Comparison of ENCODE assay signal across 14 cellular contexts in genomic region chr10:43872644-43873043, GRCh38.
A peak's percentile ranks its signal among the peaks of the same experiment; 100 is the strongest.
DNase-seq lines count a peak whose midpoint lies in the region; ATAC-seq and TF ChIP-seq lines count a peak whose summit lies in the region.
"Had no signal": no experiment of that assay in that cellular context is flagged by ENCODE, and none has a peak within 500 bp of the region (broad histone marks: within the 10 kb centered on the region; RNA-seq: fewer than 3 reads in every experiment).

No MANE protein-coding gene starts in this region.

- H3K9me3 ChIP-seq in BLaER1 (no peaks in the 10 kb centered on the region), T-helper 17 cell (ENCODE audit: control insufficient read depth, low read length, poor library complexity, severe bottlenecking) (no peaks in the 10 kb centered on the region)
- H3K9me3 ChIP-seq: Caco-2 had no signal

- no peak overlapping the region for H3K9ac ChIP-seq in BLaER1

- H3K4me1 Mint-ChIP-seq in T-helper 17 cell (peaks cover 2% of the 10 kb centered on the region), immature natural killer cell (no peaks in the 10 kb centered on the region)
- no peaks in the 10 kb centered on the region for H3K4me1 Mint-ChIP-seq in activated CD8-positive, alpha-beta T cell treated with anti-CD3 and anti-CD28 coated beads for 36 hours (ENCODE audit: low read depth)
- H3K4me1 Mint-ChIP-seq: CD8-positive, alpha-beta memory T cell had no signal

- POLR2A ChIA-PET in activated CD8-positive, alpha-beta T cell treated with anti-CD3 and anti-CD28 coated beads for 36 hours (lab: Charles Lee): no interaction called here

- H3K4me1 ChIP-seq in BLaER1: peaks cover 15% of the 10 kb centered on the region
- H3K4me1 ChIP-seq: Caco-2 had no signal

- H3K4me3 Mint-ChIP-seq in T-helper 17 cell (no peak overlapping the region), immature natural killer cell (no peak overlapping the region)
- no peak overlapping the region for H3K4me3 Mint-ChIP-seq in activated CD8-positive, alpha-beta T cell treated with anti-CD3 and anti-CD28 coated beads for 36 hours
- H3K4me3 Mint-ChIP-seq: CD8-positive, alpha-beta memory T cell had no signal

- TF ChIP-seq CTCF in activated CD8-positive, alpha-beta T cell treated with anti-CD3 and anti-CD28 coated beads for 36 hours (IDR thresholded peaks at IDR 0.05): no peak

- H3K4me2 ChIP-seq in BLaER1: peak overlapping the region; percentile 20; the same call in 1 of the 2 replicates

- CTCF ChIA-PET in activated CD8-positive, alpha-beta T cell treated with anti-CD3 and anti-CD28 coated beads for 36 hours (lab: Charles Lee): no interaction called here

- H3K27ac ChIP-seq in BLaER1: no peak overlapping the region
- H3K27ac ChIP-seq: 22Rv1, HL-60 had no signal

- H3K36me3 Mint-ChIP-seq in T-helper 17 cell (ENCODE audit: low read depth) (no peaks in the 10 kb centered on the region), immature natural killer cell (no peaks in the 10 kb centered on the region)
- H3K36me3 Mint-ChIP-seq in activated CD8-positive, alpha-beta T cell treated with anti-CD3 and anti-CD28 coated beads for 36 hours (ENCODE audit: low read depth): no peaks in the 10 kb centered on the region
- H3K36me3 Mint-ChIP-seq: CD8-positive, alpha-beta memory T cell had no signal

- no peak for ATAC-seq in T-helper 17 cell
- no peak for ATAC-seq in activated CD8-positive, alpha-beta T cell treated with anti-CD3 and anti-CD28 coated beads for 36 hours
- ATAC-seq: HCT116 had no signal

- no peak overlapping the region for H3K4me3 ChIP-seq in BLaER1

- H4K20me1 ChIP-seq in BLaER1: no peaks in the 10 kb centered on the region

- no peaks in the 10 kb centered on the region for H3K27me3 ChIP-seq in BLaER1

- no peaks in the 10 kb centered on the region for H3K9me3 Mint-ChIP-seq in immature natural killer cell
- H3K9me3 Mint-ChIP-seq in activated CD8-positive, alpha-beta T cell treated with anti-CD3 and anti-CD28 coated beads for 36 hours: no peaks in the 10 kb centered on the region
- H3K9me3 Mint-ChIP-seq: CD8-positive, alpha-beta memory T cell had no signal

- no peaks in the 10 kb centered on the region for H3K27me3 Mint-ChIP-seq in T-helper 17 cell
- peaks cover 2 to 4% (median 2%) of the 10 kb centered on the region in 3 donors for H3K27me3 Mint-ChIP-seq in immature natural killer cell (ENCODE audit: low read depth in 3 of 3)
- H3K27me3 Mint-ChIP-seq in activated CD8-positive, alpha-beta T cell treated with anti-CD3 and anti-CD28 coated beads for 36 hours: no peaks in the 10 kb centered on the region

- intact Hi-C loops in posterior vena cava (cut with DNase I): no loop called here
- intact Hi-C loops in activated CD8-positive, alpha-beta T cell treated with anti-CD3 and anti-CD28 coated beads for 36 hours (cut with micrococcal nuclease): no loop called here

- H3K36me3 ChIP-seq in BLaER1: no peaks in the 10 kb centered on the region

- DNase-seq in activated CD8-positive, alpha-beta memory T cell treated with anti-CD3 and anti-CD28 coated beads for 24 hours: peak; percentile 32
- DNase-seq in activated CD8-positive, alpha-beta memory T cell treated with anti-CD3 and anti-CD28 coated beads, Interleukin-2, amount 50 U/mL, for 48 hours: no peak
- DNase-seq in T-helper 17 cell (no peak), posterior vena cava (ENCODE audit: low spot score) (peak; percentile 50), immature natural killer cell (no peak), middle frontal gyrus (ENCODE audit: extremely low spot score, low spot score) (no peak)
- DNase-seq in activated CD8-positive, alpha-beta T cell treated with anti-CD3 and anti-CD28 coated beads for 36 hours: no peak
- DNase-seq: Caco-2; CD8-positive, alpha-beta memory T cell; GF-D8 had no signal

- H3K27ac Mint-ChIP-seq in T-helper 17 cell: peak overlapping the region; percentile 5
- no peak overlapping the region for H3K27ac Mint-ChIP-seq in immature natural killer cell
- H3K27ac Mint-ChIP-seq in activated CD8-positive, alpha-beta T cell treated with anti-CD3 and anti-CD28 coated beads for 36 hours: no peak overlapping the region

Comparison
In these comparisons a context has a peak if more than half of its experiments do, and no peak if none do; other contexts are left out.
1. DNase-seq: peak in activated CD8-positive, alpha-beta memory T cell treated with anti-CD3 and anti-CD28 coated beads for 24 hours (single experiment) and posterior vena cava (single experiment); none in activated CD8-positive, alpha-beta memory T cell treated with anti-CD3 and anti-CD28 coated beads, Interleukin-2, amount 50 U/mL, for 48 hours (single experiment), T-helper 17 cell (0 of 3), immature natural killer cell (0 of 3), middle frontal gyrus (single experiment) and activated CD8-positive, alpha-beta T cell treated with anti-CD3 and anti-CD28 coated beads for 36 hours (single experiment).